In genomic region chr7:66052447-66052846, GRCh38 we compare ENCODE assay signal across 1 cellular context.
TF ChIP-seq lines count a peak whose summit lies in the region.

No MANE protein-coding gene starts in this region.

TF ChIP-seq in HepG2, 621 proteins besides CTCF, POLR2A, EP300 and RAD21:
- TF ChIP-seq, protein P1, sequence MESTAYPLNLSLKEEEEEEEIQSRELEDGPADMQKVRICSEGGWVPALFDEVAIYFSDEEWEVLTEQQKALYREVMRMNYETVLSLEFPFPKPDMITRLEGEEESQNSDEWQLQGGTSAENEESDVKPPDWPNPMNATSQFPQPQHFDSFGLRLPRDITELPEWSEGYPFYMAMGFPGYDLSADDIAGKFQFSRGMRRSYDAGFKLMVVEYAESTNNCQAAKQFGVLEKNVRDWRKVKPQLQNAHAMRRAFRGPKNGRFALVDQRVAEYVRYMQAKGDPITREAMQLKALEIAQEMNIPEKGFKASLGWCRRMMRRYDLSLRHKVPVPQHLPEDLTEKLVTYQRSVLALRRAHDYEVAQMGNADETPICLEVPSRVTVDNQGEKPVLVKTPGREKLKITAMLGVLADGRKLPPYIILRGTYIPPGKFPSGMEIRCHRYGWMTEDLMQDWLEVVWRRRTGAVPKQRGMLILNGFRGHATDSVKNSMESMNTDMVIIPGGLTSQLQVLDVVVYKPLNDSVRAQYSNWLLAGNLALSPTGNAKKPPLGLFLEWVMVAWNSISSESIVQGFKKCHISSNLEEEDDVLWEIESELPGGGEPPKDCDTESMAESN (CRISPR knock-in tag; conservative IDR thresholded peaks at IDR 0.05), result no peak
- TF ChIP-seq, protein P2, sequence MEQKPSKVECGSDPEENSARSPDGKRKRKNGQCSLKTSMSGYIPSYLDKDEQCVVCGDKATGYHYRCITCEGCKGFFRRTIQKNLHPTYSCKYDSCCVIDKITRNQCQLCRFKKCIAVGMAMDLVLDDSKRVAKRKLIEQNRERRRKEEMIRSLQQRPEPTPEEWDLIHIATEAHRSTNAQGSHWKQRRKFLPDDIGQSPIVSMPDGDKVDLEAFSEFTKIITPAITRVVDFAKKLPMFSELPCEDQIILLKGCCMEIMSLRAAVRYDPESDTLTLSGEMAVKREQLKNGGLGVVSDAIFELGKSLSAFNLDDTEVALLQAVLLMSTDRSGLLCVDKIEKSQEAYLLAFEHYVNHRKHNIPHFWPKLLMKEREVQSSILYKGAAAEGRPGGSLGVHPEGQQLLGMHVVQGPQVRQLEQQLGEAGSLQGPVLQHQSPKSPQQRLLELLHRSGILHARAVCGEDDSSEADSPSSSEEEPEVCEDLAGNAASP (CRISPR knock-in tag; IDR thresholded peaks at IDR 0.05; ENCODE audit: borderline replicate concordance), result peak; percentile 44; the same call in 1 of the 2 replicates
- TF ChIP-seq FOXM1 (CRISPR knock-in tag; IDR thresholded peaks at IDR 0.05), result no peak
- TF ChIP-seq HMGXB3 (CRISPR knock-in tag; IDR thresholded peaks at IDR 0.05; ENCODE audit: borderline replicate concordance), result no peak
- TF ChIP-seq, protein P3, sequence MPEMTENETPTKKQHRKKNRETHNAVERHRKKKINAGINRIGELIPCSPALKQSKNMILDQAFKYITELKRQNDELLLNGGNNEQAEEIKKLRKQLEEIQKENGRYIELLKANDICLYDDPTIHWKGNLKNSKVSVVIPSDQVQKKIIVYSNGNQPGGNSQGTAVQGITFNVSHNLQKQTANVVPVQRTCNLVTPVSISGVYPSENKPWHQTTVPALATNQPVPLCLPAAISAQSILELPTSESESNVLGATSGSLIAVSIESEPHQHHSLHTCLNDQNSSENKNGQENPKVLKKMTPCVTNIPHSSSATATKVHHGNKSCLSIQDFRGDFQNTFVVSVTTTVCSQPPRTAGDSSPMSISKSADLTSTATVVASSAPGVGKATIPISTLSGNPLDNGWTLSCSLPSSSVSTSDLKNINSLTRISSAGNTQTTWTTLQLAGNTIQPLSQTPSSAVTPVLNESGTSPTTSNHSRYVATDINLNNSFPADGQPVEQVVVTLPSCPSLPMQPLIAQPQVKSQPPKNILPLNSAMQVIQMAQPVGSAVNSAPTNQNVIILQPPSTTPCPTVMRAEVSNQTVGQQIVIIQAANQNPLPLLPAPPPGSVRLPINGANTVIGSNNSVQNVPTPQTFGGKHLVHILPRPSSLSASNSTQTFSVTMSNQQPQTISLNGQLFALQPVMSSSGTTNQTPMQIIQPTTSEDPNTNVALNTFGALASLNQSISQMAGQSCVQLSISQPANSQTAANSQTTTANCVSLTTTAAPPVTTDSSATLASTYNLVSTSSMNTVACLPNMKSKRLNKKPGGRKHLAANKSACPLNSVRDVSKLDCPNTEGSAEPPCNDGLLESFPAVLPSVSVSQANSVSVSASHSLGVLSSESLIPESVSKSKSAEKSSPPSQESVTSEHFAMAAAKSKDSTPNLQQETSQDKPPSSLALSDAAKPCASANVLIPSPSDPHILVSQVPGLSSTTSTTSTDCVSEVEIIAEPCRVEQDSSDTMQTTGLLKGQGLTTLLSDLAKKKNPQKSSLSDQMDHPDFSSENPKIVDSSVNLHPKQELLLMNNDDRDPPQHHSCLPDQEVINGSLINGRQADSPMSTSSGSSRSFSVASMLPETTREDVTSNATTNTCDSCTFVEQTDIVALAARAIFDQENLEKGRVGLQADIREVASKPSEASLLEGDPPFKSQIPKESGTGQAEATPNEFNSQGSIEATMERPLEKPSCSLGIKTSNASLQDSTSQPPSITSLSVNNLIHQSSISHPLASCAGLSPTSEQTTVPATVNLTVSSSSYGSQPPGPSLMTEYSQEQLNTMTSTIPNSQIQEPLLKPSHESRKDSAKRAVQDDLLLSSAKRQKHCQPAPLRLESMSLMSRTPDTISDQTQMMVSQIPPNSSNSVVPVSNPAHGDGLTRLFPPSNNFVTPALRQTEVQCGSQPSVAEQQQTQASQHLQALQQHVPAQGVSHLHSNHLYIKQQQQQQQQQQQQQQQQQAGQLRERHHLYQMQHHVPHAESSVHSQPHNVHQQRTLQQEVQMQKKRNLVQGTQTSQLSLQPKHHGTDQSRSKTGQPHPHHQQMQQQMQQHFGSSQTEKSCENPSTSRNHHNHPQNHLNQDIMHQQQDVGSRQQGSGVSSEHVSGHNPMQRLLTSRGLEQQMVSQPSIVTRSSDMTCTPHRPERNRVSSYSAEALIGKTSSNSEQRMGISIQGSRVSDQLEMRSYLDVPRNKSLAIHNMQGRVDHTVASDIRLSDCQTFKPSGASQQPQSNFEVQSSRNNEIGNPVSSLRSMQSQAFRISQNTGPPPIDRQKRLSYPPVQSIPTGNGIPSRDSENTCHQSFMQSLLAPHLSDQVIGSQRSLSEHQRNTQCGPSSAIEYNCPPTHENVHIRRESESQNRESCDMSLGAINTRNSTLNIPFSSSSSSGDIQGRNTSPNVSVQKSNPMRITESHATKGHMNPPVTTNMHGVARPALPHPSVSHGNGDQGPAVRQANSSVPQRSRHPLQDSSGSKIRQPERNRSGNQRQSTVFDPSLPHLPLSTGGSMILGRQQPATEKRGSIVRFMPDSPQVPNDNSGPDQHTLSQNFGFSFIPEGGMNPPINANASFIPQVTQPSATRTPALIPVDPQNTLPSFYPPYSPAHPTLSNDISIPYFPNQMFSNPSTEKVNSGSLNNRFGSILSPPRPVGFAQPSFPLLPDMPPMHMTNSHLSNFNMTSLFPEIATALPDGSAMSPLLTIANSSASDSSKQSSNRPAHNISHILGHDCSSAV (CRISPR knock-in tag; IDR thresholded peaks at IDR 0.05; ENCODE audit: borderline replicate concordance), result no peak
- TF ChIP-seq ZBTB2 (CRISPR knock-in tag; IDR thresholded peaks at IDR 0.05; ENCODE audit: low read depth), result no peak
- TF ChIP-seq, protein P4, sequence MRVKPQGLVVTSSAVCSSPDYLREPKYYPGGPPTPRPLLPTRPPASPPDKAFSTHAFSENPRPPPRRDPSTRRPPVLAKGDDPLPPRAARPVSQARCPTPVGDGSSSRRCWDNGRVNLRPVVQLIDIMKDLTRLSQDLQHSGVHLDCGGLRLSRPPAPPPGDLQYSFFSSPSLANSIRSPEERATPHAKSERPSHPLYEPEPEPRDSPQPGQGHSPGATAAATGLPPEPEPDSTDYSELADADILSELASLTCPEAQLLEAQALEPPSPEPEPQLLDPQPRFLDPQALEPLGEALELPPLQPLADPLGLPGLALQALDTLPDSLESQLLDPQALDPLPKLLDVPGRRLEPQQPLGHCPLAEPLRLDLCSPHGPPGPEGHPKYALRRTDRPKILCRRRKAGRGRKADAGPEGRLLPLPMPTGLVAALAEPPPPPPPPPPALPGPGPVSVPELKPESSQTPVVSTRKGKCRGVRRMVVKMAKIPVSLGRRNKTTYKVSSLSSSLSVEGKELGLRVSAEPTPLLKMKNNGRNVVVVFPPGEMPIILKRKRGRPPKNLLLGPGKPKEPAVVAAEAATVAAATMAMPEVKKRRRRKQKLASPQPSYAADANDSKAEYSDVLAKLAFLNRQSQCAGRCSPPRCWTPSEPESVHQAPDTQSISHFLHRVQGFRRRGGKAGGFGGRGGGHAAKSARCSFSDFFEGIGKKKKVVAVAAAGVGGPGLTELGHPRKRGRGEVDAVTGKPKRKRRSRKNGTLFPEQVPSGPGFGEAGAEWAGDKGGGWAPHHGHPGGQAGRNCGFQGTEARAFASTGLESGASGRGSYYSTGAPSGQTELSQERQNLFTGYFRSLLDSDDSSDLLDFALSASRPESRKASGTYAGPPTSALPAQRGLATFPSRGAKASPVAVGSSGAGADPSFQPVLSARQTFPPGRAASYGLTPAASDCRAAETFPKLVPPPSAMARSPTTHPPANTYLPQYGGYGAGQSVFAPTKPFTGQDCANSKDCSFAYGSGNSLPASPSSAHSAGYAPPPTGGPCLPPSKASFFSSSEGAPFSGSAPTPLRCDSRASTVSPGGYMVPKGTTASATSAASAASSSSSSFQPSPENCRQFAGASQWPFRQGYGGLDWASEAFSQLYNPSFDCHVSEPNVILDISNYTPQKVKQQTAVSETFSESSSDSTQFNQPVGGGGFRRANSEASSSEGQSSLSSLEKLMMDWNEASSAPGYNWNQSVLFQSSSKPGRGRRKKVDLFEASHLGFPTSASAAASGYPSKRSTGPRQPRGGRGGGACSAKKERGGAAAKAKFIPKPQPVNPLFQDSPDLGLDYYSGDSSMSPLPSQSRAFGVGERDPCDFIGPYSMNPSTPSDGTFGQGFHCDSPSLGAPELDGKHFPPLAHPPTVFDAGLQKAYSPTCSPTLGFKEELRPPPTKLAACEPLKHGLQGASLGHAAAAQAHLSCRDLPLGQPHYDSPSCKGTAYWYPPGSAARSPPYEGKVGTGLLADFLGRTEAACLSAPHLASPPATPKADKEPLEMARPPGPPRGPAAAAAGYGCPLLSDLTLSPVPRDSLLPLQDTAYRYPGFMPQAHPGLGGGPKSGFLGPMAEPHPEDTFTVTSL (CRISPR knock-in tag; IDR thresholded peaks at IDR 0.05; ENCODE audit: borderline replicate concordance), result no peak
- peak; percentile 68 for TF ChIP-seq RARA (CRISPR knock-in tag; IDR thresholded peaks at IDR 0.05)
